ENCODE assay signal across 1 cellular context in the genomic region with DNA sequence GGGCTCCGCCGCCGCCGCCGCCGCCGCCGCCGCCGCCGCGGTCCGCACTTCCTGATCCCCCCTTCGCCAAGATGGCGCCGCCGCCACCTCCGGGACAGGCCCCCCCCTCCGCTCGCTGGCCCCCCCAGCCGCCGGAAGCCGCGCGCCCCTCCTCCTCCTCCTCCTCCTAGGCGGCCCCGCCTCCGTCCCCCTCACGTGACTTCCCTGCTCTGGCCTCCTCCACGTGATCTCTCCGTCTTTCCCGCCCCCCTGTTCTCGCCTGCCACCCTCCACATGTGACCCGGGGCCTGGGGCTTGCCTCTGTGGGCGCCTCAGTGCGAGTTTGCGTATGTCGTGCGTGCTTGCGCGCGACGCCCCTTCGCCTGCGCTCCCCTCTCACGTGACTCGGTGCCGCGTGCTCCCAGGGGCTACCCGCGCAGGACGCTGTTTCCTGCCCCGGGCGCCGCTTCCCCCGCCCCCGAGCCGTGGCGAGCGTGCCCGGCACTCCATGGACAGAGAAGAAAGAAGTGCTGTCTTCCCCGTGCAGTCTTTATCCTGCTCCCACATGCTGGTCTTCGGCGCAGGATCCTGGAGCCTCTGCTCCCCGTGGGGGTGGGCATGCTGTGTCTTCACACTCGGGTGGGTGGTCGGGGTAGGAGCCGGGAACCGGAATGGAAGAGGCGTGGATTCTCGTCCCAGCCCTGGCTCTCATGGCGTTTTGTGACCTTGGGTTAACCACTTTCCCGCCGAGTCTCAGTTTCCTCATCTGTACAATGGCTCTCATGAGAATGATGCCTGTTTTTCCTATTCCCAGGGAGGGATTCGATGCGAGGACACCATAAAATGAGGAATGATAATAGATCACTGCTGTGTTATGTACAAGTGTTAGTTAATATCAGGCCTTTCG.
TF ChIP-seq lines count a peak whose summit lies in the region.

A gene (minus strand): TSS at position 53 of the 886 bp plus-strand sequence. CDS start 109 bp downstream, outside the sequence.

TF ChIP-seq in K562, 482 proteins besides CTCF, POLR2A, EP300 and RAD21 (continued from another document and continues in another):
- TF ChIP-seq TEAD1 (CRISPR knock-in tag; IDR thresholded peaks at IDR 0.05) = peak; percentile 77 to 86; a peak in 3 of 4 replicates
- 0 out of 2 replicates have a peak, but pooled peaks have one; percentile 21 for TF ChIP-seq SMAD3 (CRISPR knock-in tag; conservative IDR thresholded peaks at IDR 0.05)
- TF ChIP-seq NRF1 (conservative IDR thresholded peaks at IDR 0.05 in 1 of 2, IDR thresholded peaks at IDR 0.05 in 1 of 2) = peak; percentile 90 to 92
- peak; percentile 35 for TF ChIP-seq SAP30 (IDR thresholded peaks at IDR 0.05; ENCODE audit: borderline replicate concordance, insufficient read depth, low read depth, low read length, poor library complexity, severe bottlenecking)
- no peak for TF ChIP-seq SMARCA4 (IDR thresholded peaks at IDR 0.05)
- TF ChIP-seq STAT5B (CRISPR knock-in tag; IDR thresholded peaks at IDR 0.05) = no peak
- no peak for TF ChIP-seq BACH1 (tag; IDR thresholded peaks at IDR 0.05)
- TF ChIP-seq ZNF408 (CRISPR knock-in tag; IDR thresholded peaks at IDR 0.05; ENCODE audit: low read depth) = no peak
- TF ChIP-seq SNRNP70 (optimal IDR thresholded peaks at IDR 0.05; ENCODE audit: low read depth, low read length) = no peak
- no peak for TF ChIP-seq MTF1 (CRISPR knock-in tag; IDR thresholded peaks at IDR 0.05; ENCODE audit: borderline replicate concordance)
- TF ChIP-seq FOXJ2 (tag; IDR thresholded peaks at IDR 0.05) = peak; percentile 79
- TF ChIP-seq TEAD4 (IDR thresholded peaks at IDR 0.05; ENCODE audit: low read length) = peak; percentile 27; the same call in 1 of the 2 replicates
- TF ChIP-seq TEAD4 (CRISPR knock-in tag; IDR thresholded peaks at IDR 0.05; ENCODE audit: borderline replicate concordance) = peak; percentile 39; the same call in 1 of the 2 replicates
- TF ChIP-seq ASH1L (IDR thresholded peaks at IDR 0.05; ENCODE audit: borderline replicate concordance, low read depth, partially characterized antibody) = peak; percentile 97
- TF ChIP-seq CSDE1 (IDR thresholded peaks at IDR 0.05) = no peak
- peak; percentile 57; the same call in 1 of the 2 replicates for TF ChIP-seq GATAD2A (IDR thresholded peaks at IDR 0.05)
- TF ChIP-seq PHTF2 (CRISPR knock-in tag; IDR thresholded peaks at IDR 0.05) = no peak
- TF ChIP-seq TAL1 (IDR thresholded peaks at IDR 0.05) = no peak
- TF ChIP-seq PHF20 (IDR thresholded peaks at IDR 0.05; ENCODE audit: partially characterized antibody) = peak; percentile 78
- no peak for TF ChIP-seq SLC30A9 (CRISPR knock-in tag; IDR thresholded peaks at IDR 0.05)
- TF ChIP-seq KDM1A (IDR thresholded peaks at IDR 0.05) = peak; percentile 42 to 81; a peak in 3 of 4 replicates
- peak; percentile 82 for TF ChIP-seq ETV1 (tag; conservative IDR thresholded peaks at IDR 0.05; ENCODE audit: low read depth)
- peak; percentile 72 for TF ChIP-seq CHD4 (IDR thresholded peaks at IDR 0.05; ENCODE audit: insufficient read depth, insufficient replicate concordance, low read depth, low read length, poor library complexity, severe bottlenecking)
- peak in 1 of 2 experiments; percentile 88; a peak in 2 of 3 replicates for TF ChIP-seq CBX3 (IDR thresholded peaks at IDR 0.05; ENCODE audit: borderline replicate concordance in 1 of 2, low read length in 2 of 2)
- TF ChIP-seq ETV6 (IDR thresholded peaks at IDR 0.05; ENCODE audit: borderline replicate concordance in 1 of 2, low read depth in 2 of 2, low read length in 1 of 2) = no peak
- TF ChIP-seq ETV6 (CRISPR knock-in tag; IDR thresholded peaks at IDR 0.05; ENCODE audit: borderline replicate concordance) = peak; percentile 93; the same call in 1 of the 2 replicates
- TF ChIP-seq ZNF41 (CRISPR knock-in tag; conservative IDR thresholded peaks at IDR 0.05) = no peak
- TF ChIP-seq ZNF311 (CRISPR knock-in tag; IDR thresholded peaks at IDR 0.05) = no peak
- no peak for TF ChIP-seq MTA2 (IDR thresholded peaks at IDR 0.05; ENCODE audit: low read depth)
- no peak for TF ChIP-seq RFX5 (IDR thresholded peaks at IDR 0.05; ENCODE audit: low read depth, low read length)
- peak; percentile 53 for TF ChIP-seq TBP (optimal IDR thresholded peaks at IDR 0.05; ENCODE audit: low read depth, low read length)
- TF ChIP-seq, protein P1, sequence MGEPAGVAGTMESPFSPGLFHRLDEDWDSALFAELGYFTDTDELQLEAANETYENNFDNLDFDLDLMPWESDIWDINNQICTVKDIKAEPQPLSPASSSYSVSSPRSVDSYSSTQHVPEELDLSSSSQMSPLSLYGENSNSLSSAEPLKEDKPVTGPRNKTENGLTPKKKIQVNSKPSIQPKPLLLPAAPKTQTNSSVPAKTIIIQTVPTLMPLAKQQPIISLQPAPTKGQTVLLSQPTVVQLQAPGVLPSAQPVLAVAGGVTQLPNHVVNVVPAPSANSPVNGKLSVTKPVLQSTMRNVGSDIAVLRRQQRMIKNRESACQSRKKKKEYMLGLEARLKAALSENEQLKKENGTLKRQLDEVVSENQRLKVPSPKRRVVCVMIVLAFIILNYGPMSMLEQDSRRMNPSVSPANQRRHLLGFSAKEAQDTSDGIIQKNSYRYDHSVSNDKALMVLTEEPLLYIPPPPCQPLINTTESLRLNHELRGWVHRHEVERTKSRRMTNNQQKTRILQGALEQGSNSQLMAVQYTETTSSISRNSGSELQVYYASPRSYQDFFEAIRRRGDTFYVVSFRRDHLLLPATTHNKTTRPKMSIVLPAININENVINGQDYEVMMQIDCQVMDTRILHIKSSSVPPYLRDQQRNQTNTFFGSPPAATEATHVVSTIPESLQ (CRISPR knock-in tag; IDR thresholded peaks at IDR 0.05) = peak; percentile 97
- TF ChIP-seq, protein P2, sequence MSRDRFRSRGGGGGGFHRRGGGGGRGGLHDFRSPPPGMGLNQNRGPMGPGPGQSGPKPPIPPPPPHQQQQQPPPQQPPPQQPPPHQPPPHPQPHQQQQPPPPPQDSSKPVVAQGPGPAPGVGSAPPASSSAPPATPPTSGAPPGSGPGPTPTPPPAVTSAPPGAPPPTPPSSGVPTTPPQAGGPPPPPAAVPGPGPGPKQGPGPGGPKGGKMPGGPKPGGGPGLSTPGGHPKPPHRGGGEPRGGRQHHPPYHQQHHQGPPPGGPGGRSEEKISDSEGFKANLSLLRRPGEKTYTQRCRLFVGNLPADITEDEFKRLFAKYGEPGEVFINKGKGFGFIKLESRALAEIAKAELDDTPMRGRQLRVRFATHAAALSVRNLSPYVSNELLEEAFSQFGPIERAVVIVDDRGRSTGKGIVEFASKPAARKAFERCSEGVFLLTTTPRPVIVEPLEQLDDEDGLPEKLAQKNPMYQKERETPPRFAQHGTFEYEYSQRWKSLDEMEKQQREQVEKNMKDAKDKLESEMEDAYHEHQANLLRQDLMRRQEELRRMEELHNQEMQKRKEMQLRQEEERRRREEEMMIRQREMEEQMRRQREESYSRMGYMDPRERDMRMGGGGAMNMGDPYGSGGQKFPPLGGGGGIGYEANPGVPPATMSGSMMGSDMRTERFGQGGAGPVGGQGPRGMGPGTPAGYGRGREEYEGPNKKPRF (IDR thresholded peaks at IDR 0.05; ENCODE audit: low read depth, low read length) = no peak
- TF ChIP-seq HIVEP1 (CRISPR knock-in tag; IDR thresholded peaks at IDR 0.05) = no peak; the same call in 1 of the 2 replicates
- TF ChIP-seq NR2C1 (IDR thresholded peaks at IDR 0.05) = peak; percentile 72
- peak; percentile 75 for TF ChIP-seq NR2C1 (tag; IDR thresholded peaks at IDR 0.05)
- peak; percentile 41; the same call in 1 of the 2 replicates for TF ChIP-seq ZBTB17 (CRISPR knock-in tag; IDR thresholded peaks at IDR 0.05)
- TF ChIP-seq BCOR (IDR thresholded peaks at IDR 0.05) = peak; percentile 85; the same call in 1 of the 2 replicates
- TF ChIP-seq, protein P3, sequence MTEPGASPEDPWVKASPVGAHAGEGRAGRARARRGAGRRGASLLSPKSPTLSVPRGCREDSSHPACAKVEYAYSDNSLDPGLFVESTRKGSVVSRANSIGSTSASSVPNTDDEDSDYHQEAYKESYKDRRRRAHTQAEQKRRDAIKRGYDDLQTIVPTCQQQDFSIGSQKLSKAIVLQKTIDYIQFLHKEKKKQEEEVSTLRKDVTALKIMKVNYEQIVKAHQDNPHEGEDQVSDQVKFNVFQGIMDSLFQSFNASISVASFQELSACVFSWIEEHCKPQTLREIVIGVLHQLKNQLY (CRISPR knock-in tag; conservative IDR thresholded peaks at IDR 0.05) = peak in 1 of 2 experiments; percentile 98; a peak in 1 of 4 replicates
- TF ChIP-seq ELF4 (CRISPR knock-in tag; IDR thresholded peaks at IDR 0.05) = 0 out of 2 replicates have a peak, but pooled peaks have one; percentile 4
- no peak for TF ChIP-seq ZBTB8A (IDR thresholded peaks at IDR 0.05; ENCODE audit: partially characterized antibody)
- TF ChIP-seq HEY1 (CRISPR knock-in tag; IDR thresholded peaks at IDR 0.05; ENCODE audit: borderline replicate concordance) = 0 out of 2 replicates have a peak, but pooled peaks have one; percentile 21
- TF ChIP-seq, protein P4, sequence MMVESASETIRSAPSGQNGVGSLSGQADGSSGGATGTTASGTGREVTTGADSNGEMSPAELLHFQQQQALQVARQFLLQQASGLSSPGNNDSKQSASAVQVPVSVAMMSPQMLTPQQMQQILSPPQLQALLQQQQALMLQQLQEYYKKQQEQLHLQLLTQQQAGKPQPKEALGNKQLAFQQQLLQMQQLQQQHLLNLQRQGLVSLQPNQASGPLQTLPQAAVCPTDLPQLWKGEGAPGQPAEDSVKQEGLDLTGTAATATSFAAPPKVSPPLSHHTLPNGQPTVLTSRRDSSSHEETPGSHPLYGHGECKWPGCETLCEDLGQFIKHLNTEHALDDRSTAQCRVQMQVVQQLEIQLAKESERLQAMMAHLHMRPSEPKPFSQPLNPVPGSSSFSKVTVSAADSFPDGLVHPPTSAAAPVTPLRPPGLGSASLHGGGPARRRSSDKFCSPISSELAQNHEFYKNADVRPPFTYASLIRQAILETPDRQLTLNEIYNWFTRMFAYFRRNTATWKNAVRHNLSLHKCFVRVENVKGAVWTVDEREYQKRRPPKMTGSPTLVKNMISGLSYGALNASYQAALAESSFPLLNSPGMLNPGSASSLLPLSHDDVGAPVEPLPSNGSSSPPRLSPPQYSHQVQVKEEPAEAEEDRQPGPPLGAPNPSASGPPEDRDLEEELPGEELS (CRISPR knock-in tag; IDR thresholded peaks at IDR 0.05; ENCODE audit: borderline replicate concordance) = peak; percentile 97; the same call in 1 of the 2 replicates
- peak in 1 of 2 experiments; percentile 82; a peak in 3 of 4 replicates for TF ChIP-seq SIN3A (IDR thresholded peaks at IDR 0.05; ENCODE audit: borderline replicate concordance in 2 of 2, control insufficient read depth in 1 of 2, low read depth in 2 of 2, low read length in 2 of 2)
- TF ChIP-seq, protein P5, sequence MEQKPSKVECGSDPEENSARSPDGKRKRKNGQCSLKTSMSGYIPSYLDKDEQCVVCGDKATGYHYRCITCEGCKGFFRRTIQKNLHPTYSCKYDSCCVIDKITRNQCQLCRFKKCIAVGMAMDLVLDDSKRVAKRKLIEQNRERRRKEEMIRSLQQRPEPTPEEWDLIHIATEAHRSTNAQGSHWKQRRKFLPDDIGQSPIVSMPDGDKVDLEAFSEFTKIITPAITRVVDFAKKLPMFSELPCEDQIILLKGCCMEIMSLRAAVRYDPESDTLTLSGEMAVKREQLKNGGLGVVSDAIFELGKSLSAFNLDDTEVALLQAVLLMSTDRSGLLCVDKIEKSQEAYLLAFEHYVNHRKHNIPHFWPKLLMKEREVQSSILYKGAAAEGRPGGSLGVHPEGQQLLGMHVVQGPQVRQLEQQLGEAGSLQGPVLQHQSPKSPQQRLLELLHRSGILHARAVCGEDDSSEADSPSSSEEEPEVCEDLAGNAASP (IDR thresholded peaks at IDR 0.05) = no peak
- peak; percentile 94 for TF ChIP-seq EP400 (IDR thresholded peaks at IDR 0.05)
- TF ChIP-seq, protein P6, sequence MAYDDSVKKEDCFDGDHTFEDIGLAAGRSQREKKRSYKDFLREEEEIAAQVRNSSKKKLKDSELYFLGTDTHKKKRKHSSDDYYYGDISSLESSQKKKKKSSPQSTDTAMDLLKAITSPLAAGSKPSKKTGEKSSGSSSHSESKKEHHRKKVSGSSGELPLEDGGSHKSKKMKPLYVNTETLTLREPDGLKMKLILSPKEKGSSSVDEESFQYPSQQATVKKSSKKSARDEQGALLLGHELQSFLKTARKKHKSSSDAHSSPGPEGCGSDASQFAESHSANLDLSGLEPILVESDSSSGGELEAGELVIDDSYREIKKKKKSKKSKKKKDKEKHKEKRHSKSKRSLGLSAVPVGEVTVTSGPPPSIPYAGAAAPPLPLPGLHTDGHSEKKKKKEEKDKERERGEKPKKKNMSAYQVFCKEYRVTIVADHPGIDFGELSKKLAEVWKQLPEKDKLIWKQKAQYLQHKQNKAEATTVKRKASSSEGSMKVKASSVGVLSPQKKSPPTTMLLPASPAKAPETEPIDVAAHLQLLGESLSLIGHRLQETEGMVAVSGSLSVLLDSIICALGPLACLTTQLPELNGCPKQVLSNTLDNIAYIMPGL (CRISPR knock-in tag; IDR thresholded peaks at IDR 0.05) = peak; percentile 94
- TF ChIP-seq NBN (IDR thresholded peaks at IDR 0.05; ENCODE audit: low read depth) = peak; percentile 64; the same call in 1 of the 2 replicates
- no peak for TF ChIP-seq HOXB6 (CRISPR knock-in tag; IDR thresholded peaks at IDR 0.05; ENCODE audit: borderline replicate concordance)
- TF ChIP-seq, protein P7, sequence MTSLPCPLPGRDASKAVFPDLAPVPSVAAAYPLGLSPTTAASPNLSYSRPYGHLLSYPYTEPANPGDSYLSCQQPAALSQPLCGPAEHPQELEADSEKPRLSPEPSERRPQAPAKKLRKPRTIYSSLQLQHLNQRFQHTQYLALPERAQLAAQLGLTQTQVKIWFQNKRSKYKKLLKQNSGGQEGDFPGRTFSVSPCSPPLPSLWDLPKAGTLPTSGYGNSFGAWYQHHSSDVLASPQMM (CRISPR knock-in tag; IDR thresholded peaks at IDR 0.05) = no peak
- TF ChIP-seq NFIC (IDR thresholded peaks at IDR 0.05) = no peak; the same call in 1 of the 2 replicates
- 0 out of 2 replicates have a peak, but pooled peaks have one; percentile 82 for TF ChIP-seq KAT7 (CRISPR knock-in tag; IDR thresholded peaks at IDR 0.05; ENCODE audit: borderline replicate concordance)
- TF ChIP-seq, protein P8, sequence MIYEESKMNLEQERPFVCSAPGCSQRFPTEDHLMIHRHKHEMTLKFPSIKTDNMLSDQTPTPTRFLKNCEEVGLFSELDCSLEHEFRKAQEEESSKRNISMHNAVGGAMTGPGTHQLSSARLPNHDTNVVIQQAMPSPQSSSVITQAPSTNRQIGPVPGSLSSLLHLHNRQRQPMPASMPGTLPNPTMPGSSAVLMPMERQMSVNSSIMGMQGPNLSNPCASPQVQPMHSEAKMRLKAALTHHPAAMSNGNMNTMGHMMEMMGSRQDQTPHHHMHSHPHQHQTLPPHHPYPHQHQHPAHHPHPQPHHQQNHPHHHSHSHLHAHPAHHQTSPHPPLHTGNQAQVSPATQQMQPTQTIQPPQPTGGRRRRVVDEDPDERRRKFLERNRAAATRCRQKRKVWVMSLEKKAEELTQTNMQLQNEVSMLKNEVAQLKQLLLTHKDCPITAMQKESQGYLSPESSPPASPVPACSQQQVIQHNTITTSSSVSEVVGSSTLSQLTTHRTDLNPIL (CRISPR knock-in tag; IDR thresholded peaks at IDR 0.05) = peak; percentile 17; the same call in 1 of the 2 replicates
- peak; percentile 95 for TF ChIP-seq MYC (IDR thresholded peaks at IDR 0.05; ENCODE audit: low read depth, low read length)
- TF ChIP-seq MYC (CRISPR knock-in tag; IDR thresholded peaks at IDR 0.05; ENCODE audit: borderline replicate concordance, low read depth) = peak; percentile 91; the same call in 1 of the 2 replicates
- peak; percentile 77 for TF ChIP-seq ZFX (CRISPR knock-in tag; IDR thresholded peaks at IDR 0.05)
- TF ChIP-seq ZNF282 (CRISPR knock-in tag; IDR thresholded peaks at IDR 0.05) = peak; percentile 45; the same call in 1 of the 2 replicates
- no peak for TF ChIP-seq BRCA1 (IDR thresholded peaks at IDR 0.05)
- TF ChIP-seq BRCA1 (CRISPR knock-in tag; IDR thresholded peaks at IDR 0.05) = no peak
